Comparison of ENCODE assay signal across 8 cellular contexts in genomic region chr6:2854394-2854982, GRCh38. TPM values are rescaled to one million over a fixed set of nuclear protein-coding genes. Genes with fewer than 3 reads are reported as not detected.
A peak's percentile ranks its signal among the peaks of the same experiment; 100 is the strongest.
DNase-seq lines count a peak whose midpoint lies in the region; ATAC-seq and TF ChIP-seq lines count a peak whose summit lies in the region.

No MANE protein-coding gene starts in this region.

- H3K27ac Mint-ChIP-seq in activated naive CD4-positive, alpha-beta T cell treated with anti-CD3 and anti-CD28 coated beads, Interleukin-2, amount 10 ng/mL, durations not matched to agents 7 days and 5 days = peak overlapping the region; percentile 89
- H3K27ac Mint-ChIP-seq in activated naive CD8-positive, alpha-beta T cell treated with anti-CD3 and anti-CD28 coated beads, Interleukin-2, amount 50 U/mL, for 24 hours = peak overlapping the region; percentile 99

- no peaks in the 10 kb centered on the region for H3K9me3 ChIP-seq in left lung
- no peaks in the 10 kb centered on the region for H3K9me3 ChIP-seq in thoracic aorta

- H3K4me3 ChIP-seq in left lung (peak overlapping the region in 1 of 2 donors; percentile 21), thoracic aorta (peak overlapping the region; percentile 74)

- H3K4me3 Mint-ChIP-seq in activated naive CD4-positive, alpha-beta T cell treated with anti-CD3 and anti-CD28 coated beads, Interleukin-2, amount 10 ng/mL, durations not matched to agents 7 days and 5 days = peak overlapping the region; percentile 48
- H3K4me3 Mint-ChIP-seq in activated naive CD8-positive, alpha-beta T cell treated with anti-CD3 and anti-CD28 coated beads, Interleukin-2, amount 50 U/mL, for 24 hours = peak overlapping the region; percentile 79

- H3K27me3 ChIP-seq in left lung (no peaks in the 10 kb centered on the region), thoracic aorta (replicated peaks; ENCODE audit: insufficient read depth) (no peaks in the 10 kb centered on the region)

- CTCF ChIA-PET in activated naive CD4-positive, alpha-beta T cell treated with anti-CD3 and anti-CD28 coated beads, Interleukin-2, amount 10 ng/mL, durations not matched to agents 7 days and 5 days (lab: Charles Lee) = interaction anchor here (1.0 to 1.9 kb wide), 5 partner anchors 8 to 82 kb away, joined by 4 to 11 read pairs (median 7); no protein-coding TSS in a partner anchor

- intact Hi-C loops in left lung (cut with DNase I) = no loop called here
- intact Hi-C loops in posterior vena cava (cut with DNase I) = loop anchor here in 1 of 2 donors (10.0 kb wide), 1 partner anchor 80 kb away; no protein-coding TSS in a partner anchor

- no peak for ATAC-seq in activated naive CD8-positive, alpha-beta T cell treated with anti-CD3 and anti-CD28 coated beads, Interleukin-2, amount 50 U/mL, for 24 hours
- ATAC-seq in left lung = peak; percentile 41
- no peak for ATAC-seq in thoracic aorta (ENCODE audit: insufficient number of reproducible peaks, low FRiP score, low read depth)

- TF ChIP-seq CTCF in left lung (IDR thresholded peaks at IDR 0.05) = no peak
- TF ChIP-seq CTCF in thoracic aorta (IDR thresholded peaks at IDR 0.05) = peak; percentile 4

- H3K36me3 Mint-ChIP-seq in activated naive CD4-positive, alpha-beta T cell treated with anti-CD3 and anti-CD28 coated beads, Interleukin-2, amount 10 ng/mL, durations not matched to agents 7 days and 5 days = peaks cover 14% of the 10 kb centered on the region
- H3K36me3 Mint-ChIP-seq in activated naive CD8-positive, alpha-beta T cell treated with anti-CD3 and anti-CD28 coated beads, Interleukin-2, amount 50 U/mL, for 24 hours (ENCODE audit: low read depth) = peaks cover 3% of the 10 kb centered on the region

- peaks cover 79% of the 10 kb centered on the region for H3K4me1 Mint-ChIP-seq in activated naive CD4-positive, alpha-beta T cell treated with anti-CD3 and anti-CD28 coated beads, Interleukin-2, amount 10 ng/mL, durations not matched to agents 7 days and 5 days
- peaks cover 72% of the 10 kb centered on the region for H3K4me1 Mint-ChIP-seq in activated naive CD8-positive, alpha-beta T cell treated with anti-CD3 and anti-CD28 coated beads, Interleukin-2, amount 50 U/mL, for 24 hours

- no peaks in the 10 kb centered on the region for H3K27me3 Mint-ChIP-seq in activated naive CD4-positive, alpha-beta T cell treated with anti-CD3 and anti-CD28 coated beads, Interleukin-2, amount 10 ng/mL, durations not matched to agents 7 days and 5 days
- no peaks in the 10 kb centered on the region for H3K27me3 Mint-ChIP-seq in activated naive CD8-positive, alpha-beta T cell treated with anti-CD3 and anti-CD28 coated beads, Interleukin-2, amount 50 U/mL, for 24 hours

- H3K36me3 ChIP-seq in left lung (no peaks in the 10 kb centered on the region), thoracic aorta (no peaks in the 10 kb centered on the region)

- DNase-seq in activated naive CD4-positive, alpha-beta T cell treated with anti-CD3 and anti-CD28 coated beads, Interleukin-2, amount 10 ng/mL, durations not matched to agents 7 days and 5 days = no peak
- no peak for DNase-seq in activated naive CD4-positive, alpha-beta T cell (lab: John Stamatoyannopoulos, UW)
- no peak for DNase-seq in activated naive CD8-positive, alpha-beta T cell treated with anti-CD3 and anti-CD28 coated beads, Interleukin-2, amount 50 U/mL, for 24 hours
- DNase-seq in left lung = no peak
- no peak for DNase-seq in thoracic aorta (ENCODE audit: low spot score)
- no peak for DNase-seq in OCI-M2 (lab: John Stamatoyannopoulos, UW; ENCODE audit: unreplicated experiment)
- no peak for DNase-seq in NCI-H69 (lab: John Stamatoyannopoulos, UW)
- no peak for DNase-seq in posterior vena cava (ENCODE audit: low spot score)

- peaks cover 27 to 87% of the 10 kb centered on the region in 2 donors for H3K4me1 ChIP-seq in left lung
- H3K4me1 ChIP-seq in thoracic aorta (ENCODE audit: control insufficient read depth in 1 of 2, low read depth in 2 of 2) = peaks cover 24 to 32% of the 10 kb centered on the region in 2 donors

- H3K27ac ChIP-seq in left lung (peak overlapping the region; percentile 74 to 97), thoracic aorta (peak overlapping the region; percentile 79 to 89)

- no peaks in the 10 kb centered on the region for H3K9me3 Mint-ChIP-seq in activated naive CD4-positive, alpha-beta T cell treated with anti-CD3 and anti-CD28 coated beads, Interleukin-2, amount 10 ng/mL, durations not matched to agents 7 days and 5 days
- H3K9me3 Mint-ChIP-seq in activated naive CD8-positive, alpha-beta T cell treated with anti-CD3 and anti-CD28 coated beads, Interleukin-2, amount 50 U/mL, for 24 hours = no peaks in the 10 kb centered on the region

RNA-seq across cellular contexts. Expression of gene SERPINB1, which starts 12.8 kb away (rescaled TPM):
- total RNA-seq in left lung = 100 to 1,000 TPM in 1 of 2 donors, 10 to 100 TPM in 1; 82.2 to 121 TPM
- total RNA-seq in thoracic aorta = 10 to 100 TPM; 41.0 to 62.3 TPM
- 10 to 100 TPM; 30.8 to 44.0 TPM for total RNA-seq in posterior vena cava

RNA-seq across cellular contexts. Expression of gene SERPINB9, which starts 48.6 kb away (rescaled TPM):
- total RNA-seq in left lung = 10 to 100 TPM in 1 of 2 donors, 1 to 10 TPM in 1; 7.6 to 17.0 TPM
- total RNA-seq in thoracic aorta = 10 to 100 TPM; 15.7 to 24.0 TPM
- 10 to 100 TPM in 1 of 2 donors, 1 to 10 TPM in 1; 9.9 to 12.8 TPM for total RNA-seq in posterior vena cava
